Comparison of ENCODE assay signal across 8 cellular contexts in genomic region chr12:122421815-122422737, GRCh38. TPM values are rescaled to one million over a fixed set of nuclear protein-coding genes. Genes with fewer than 3 reads are reported as not detected.
DNase-seq lines count a peak whose midpoint lies in the region; ATAC-seq and TF ChIP-seq lines count a peak whose summit lies in the region.

TSS of gene CLIP1 (minus strand) at chr12:122422669. CDS start at chr12:122380452, 42,217 bp downstream.

- peaks cover 46% of the 10 kb centered on the region for H3K4me1 Mint-ChIP-seq in activated naive CD4-positive, alpha-beta T cell treated with anti-CD3 and anti-CD28 coated beads, Interleukin-2, amount 10 ng/mL, durations not matched to agents 7 days and 5 days

- H3K36me3 ChIP-seq in RWPE2 (ENCODE audit: low read depth) = 0 out of 2 replicates have a peak, but pooled peaks cover under 1% of the 10 kb centered on the region
- no peaks in the 10 kb centered on the region for H3K36me3 ChIP-seq in osteoblast (ENCODE audit: insufficient read depth, low read length)

- DNase-seq in COLO668 (lab: John Stamatoyannopoulos, UW; ENCODE audit: unreplicated experiment) = peak; percentile 88
- peak; percentile 68 for DNase-seq in RWPE2 (ENCODE audit: low spot score)
- peak; percentile 74 for DNase-seq in activated naive CD4-positive, alpha-beta T cell treated with anti-CD3 and anti-CD28 coated beads, Interleukin-2, amount 10 ng/mL, durations not matched to agents 7 days and 5 days
- DNase-seq in glomerular endothelial cell (ENCODE audit: extremely low read depth, low read depth, low spot score) = no peak
- DNase-seq in osteoblast (ENCODE audit: insufficient read length, low spot score, missing footprints) = peak; percentile 96
- DNase-seq in ureter (ENCODE audit: low spot score) = peak; percentile 58

- peak; percentile 70 for ATAC-seq in GM19372 (IDR thresholded peaks at IDR 0.05; ENCODE audit: low read depth, unreplicated experiment)
- peak; percentile 45 for ATAC-seq in HG03571 (IDR thresholded peaks at IDR 0.05; ENCODE audit: unreplicated experiment)
- ATAC-seq in RWPE2 (ENCODE audit: low read depth) = peak; percentile 72

- no peaks in the 10 kb centered on the region for H3K9me3 Mint-ChIP-seq in activated naive CD4-positive, alpha-beta T cell treated with anti-CD3 and anti-CD28 coated beads, Interleukin-2, amount 10 ng/mL, durations not matched to agents 7 days and 5 days

- H3K4me1 ChIP-seq in RWPE2 (ENCODE audit: insufficient read depth, poor library complexity, severe bottlenecking) = no peaks in the 10 kb centered on the region
- peaks cover 23% of the 10 kb centered on the region for H3K4me1 ChIP-seq in osteoblast (ENCODE audit: insufficient read depth, low read length)

- peaks cover 47% of the 10 kb centered on the region for H3K79me2 ChIP-seq in osteoblast (ENCODE audit: insufficient read depth, low read length)

- TF ChIP-seq CTCF in RWPE2 (IDR thresholded peaks at IDR 0.05; ENCODE audit: poor library complexity, severe bottlenecking) (peak; percentile 52), osteoblast (IDR thresholded peaks at IDR 0.05; ENCODE audit: extremely low read depth, low read depth, low read length) (peak; percentile 34)

- H3K4me2 ChIP-seq in osteoblast (ENCODE audit: insufficient read depth, low read length) = peak within 1 kb of the TSS; percentile 92

- H3K4me3 ChIP-seq in RWPE2 (ENCODE audit: severe bottlenecking) (peak within 1 kb of the TSS; percentile 100), osteoblast (ENCODE audit: insufficient read depth, low read length) (peak within 1 kb of the TSS; percentile 98)

- peak within 1 kb of the TSS; percentile 89 for H2AFZ ChIP-seq in osteoblast (ENCODE audit: low read length)

- CTCF ChIA-PET in activated naive CD4-positive, alpha-beta T cell treated with anti-CD3 and anti-CD28 coated beads, Interleukin-2, amount 10 ng/mL, durations not matched to agents 7 days and 5 days (lab: Charles Lee) = interaction anchor here (0.7 to 10.5 kb wide), 5 partner anchors 17 to 62 kb away, joined by 3 to 62 read pairs (median 5); no protein-coding TSS in a partner anchor

- peaks cover 9% of the 10 kb centered on the region for H3K27me3 Mint-ChIP-seq in activated naive CD4-positive, alpha-beta T cell treated with anti-CD3 and anti-CD28 coated beads, Interleukin-2, amount 10 ng/mL, durations not matched to agents 7 days and 5 days

- H3K27me3 ChIP-seq in RWPE2 (ENCODE audit: insufficient read depth, poor library complexity, severe bottlenecking) (no peaks in the 10 kb centered on the region), osteoblast (ENCODE audit: insufficient read depth, low read length) (no peaks in the 10 kb centered on the region)

- no peaks in the 10 kb centered on the region for H3K9me3 ChIP-seq in RWPE2 (ENCODE audit: severe bottlenecking)
- no peaks in the 10 kb centered on the region for H3K9me3 ChIP-seq in osteoblast (ENCODE audit: low read depth, low read length)

- peak within 1 kb of the TSS; percentile 88 for H3K27ac ChIP-seq in RWPE2 (ENCODE audit: poor library complexity, severe bottlenecking)
- peak within 1 kb of the TSS; percentile 95 for H3K27ac ChIP-seq in osteoblast (ENCODE audit: low read depth, low read length)

- peak within 1 kb of the TSS; percentile 84 for H3K4me3 Mint-ChIP-seq in activated naive CD4-positive, alpha-beta T cell treated with anti-CD3 and anti-CD28 coated beads, Interleukin-2, amount 10 ng/mL, durations not matched to agents 7 days and 5 days

- H3K36me3 Mint-ChIP-seq in activated naive CD4-positive, alpha-beta T cell treated with anti-CD3 and anti-CD28 coated beads, Interleukin-2, amount 10 ng/mL, durations not matched to agents 7 days and 5 days = peaks cover 5% of the 10 kb centered on the region

- peaks cover 14% of the 10 kb centered on the region for H4K20me1 ChIP-seq in osteoblast (ENCODE audit: insufficient read depth, low read length)

- peak within 1 kb of the TSS; percentile 88 for H3K27ac Mint-ChIP-seq in activated naive CD4-positive, alpha-beta T cell treated with anti-CD3 and anti-CD28 coated beads, Interleukin-2, amount 10 ng/mL, durations not matched to agents 7 days and 5 days

RNA-seq across cellular contexts. Expression of gene CLIP1, which starts in this region (rescaled TPM):
- total RNA-seq in glomerular endothelial cell = 61.5 and 85.6 TPM in 2 replicates
- total RNA-seq in osteoblast = 90.8 and 103 TPM in 2 replicates
- total RNA-seq in ureter = 110 TPM
